Comparison of ENCODE assay signal across 9 cellular contexts in genomic region chr11:14075118-14075601, GRCh38.
DNase-seq lines count a peak whose midpoint lies in the region; ATAC-seq and TF ChIP-seq lines count a peak whose summit lies in the region.
"Had no signal": no experiment of that assay in that cellular context is flagged by ENCODE, and none has a peak within 500 bp of the region (broad histone marks: within the 10 kb centered on the region; RNA-seq: fewer than 3 reads in every experiment).

No MANE protein-coding gene starts in this region.

- H3K27ac Mint-ChIP-seq in activated B cell treated with CpG ODN at 0.5 μM for 24 hours, result no peak overlapping the region

- intact Hi-C loops in activated B cell treated with CpG ODN at 0.5 μM for 24 hours (cut with micrococcal nuclease), result no loop called here

- CTCF ChIA-PET in activated B cell treated with CpG ODN at 0.5 μM for 24 hours (lab: Charles Lee), result no interaction called here

- no peaks in the 10 kb centered on the region for H3K36me3 Mint-ChIP-seq in activated B cell treated with CpG ODN at 0.5 μM for 24 hours (ENCODE audit: low read depth)

- no peak overlapping the region for H3K4me3 Mint-ChIP-seq in activated B cell treated with CpG ODN at 0.5 μM for 24 hours

- ATAC-seq in GM18520 (IDR thresholded peaks at IDR 0.05; ENCODE audit: unreplicated experiment) (peak; percentile 70), activated B cell treated with CpG ODN at 0.5 μM for 24 hours (ENCODE audit: low read depth) (peak; percentile 28), GM18511 (IDR thresholded peaks at IDR 0.05; ENCODE audit: unreplicated experiment) (no peak), HG03439 (IDR thresholded peaks at IDR 0.05; ENCODE audit: unreplicated experiment) (no peak)

- POLR2A ChIA-PET in activated B cell treated with CpG ODN at 0.5 μM for 24 hours (lab: Charles Lee), result no interaction called here

- no peaks in the 10 kb centered on the region for H3K9me3 Mint-ChIP-seq in activated B cell treated with CpG ODN at 0.5 μM for 24 hours

- no peak for DNase-seq in activated B cell treated with CpG ODN at 0.5 μM for 24 hours
- DNase-seq in amniotic epithelial cell (ENCODE audit: low read depth), result peak; percentile 51
- peak; percentile 9 to 49 (median 24) for DNase-seq in stimulated activated CD4-positive, alpha-beta T cell treated with anti-CD3 and anti-CD28 coated beads, Interleukin-1b, Interleukin-23, amount 100 ng/mL, for 24 hours (ENCODE audit: low read depth in 4 of 4, low spot score in 1 of 4)
- no peak for DNase-seq in hippocampal formation (lab: John Stamatoyannopoulos, UW)
- no peak for DNase-seq in HUDEP-2 (lab: John Stamatoyannopoulos, UW; ENCODE audit: unreplicated experiment in 76 of 76)
- DNase-seq: upper lobe of left lung had no signal

- peaks cover 3% of the 10 kb centered on the region for H3K27me3 Mint-ChIP-seq in activated B cell treated with CpG ODN at 0.5 μM for 24 hours

- no peak for TF ChIP-seq CTCF in activated B cell treated with CpG ODN at 0.5 μM for 24 hours (IDR thresholded peaks at IDR 0.05)

- peaks cover 19% of the 10 kb centered on the region for H3K4me1 Mint-ChIP-seq in activated B cell treated with CpG ODN at 0.5 μM for 24 hours

Comparison
In these comparisons a context has a peak if more than half of its experiments do, and no peak if none do; other contexts are left out.
1. ATAC-seq: peak in GM18520 (single experiment) and activated B cell treated with CpG ODN at 0.5 μM for 24 hours (single experiment); none in GM18511 (single experiment) and HG03439 (single experiment).
2. DNase-seq: peak in amniotic epithelial cell (single experiment) and stimulated activated CD4-positive, alpha-beta T cell treated with anti-CD3 and anti-CD28 coated beads, Interleukin-1b, Interleukin-23, amount 100 ng/mL, for 24 hours (4 of 4); none in activated B cell treated with CpG ODN at 0.5 μM for 24 hours (single experiment), hippocampal formation (0 of 2) and HUDEP-2 (0 of 76).